ENCODE assay signal across 1 cellular context in the genomic region with DNA sequence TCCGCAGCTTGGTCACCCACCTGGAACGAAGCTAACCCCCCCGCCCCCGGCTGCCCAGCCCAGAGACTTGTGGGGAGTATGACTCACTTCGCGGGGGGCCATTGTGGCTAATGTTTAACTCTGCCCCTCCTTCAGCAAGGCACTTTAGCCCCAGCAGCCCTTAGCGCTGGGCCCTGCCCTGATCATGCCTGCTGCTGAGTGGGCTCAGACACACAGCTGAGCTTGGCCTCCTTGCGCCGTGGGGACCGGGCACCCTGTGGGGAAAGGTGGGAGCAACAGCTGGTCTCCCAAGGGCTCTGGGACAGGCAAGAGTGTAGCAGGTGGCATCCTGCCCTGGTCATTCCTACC.
A peak's percentile ranks its signal among the peaks of the same experiment; 100 is the strongest.
TF ChIP-seq lines count a peak whose summit lies in the region.

No MANE protein-coding gene starts in this region.

TF ChIP-seq in HepG2, 621 proteins besides CTCF, POLR2A, EP300 and RAD21 (continued from another document and continues in another):
- TF ChIP-seq, protein P1, sequence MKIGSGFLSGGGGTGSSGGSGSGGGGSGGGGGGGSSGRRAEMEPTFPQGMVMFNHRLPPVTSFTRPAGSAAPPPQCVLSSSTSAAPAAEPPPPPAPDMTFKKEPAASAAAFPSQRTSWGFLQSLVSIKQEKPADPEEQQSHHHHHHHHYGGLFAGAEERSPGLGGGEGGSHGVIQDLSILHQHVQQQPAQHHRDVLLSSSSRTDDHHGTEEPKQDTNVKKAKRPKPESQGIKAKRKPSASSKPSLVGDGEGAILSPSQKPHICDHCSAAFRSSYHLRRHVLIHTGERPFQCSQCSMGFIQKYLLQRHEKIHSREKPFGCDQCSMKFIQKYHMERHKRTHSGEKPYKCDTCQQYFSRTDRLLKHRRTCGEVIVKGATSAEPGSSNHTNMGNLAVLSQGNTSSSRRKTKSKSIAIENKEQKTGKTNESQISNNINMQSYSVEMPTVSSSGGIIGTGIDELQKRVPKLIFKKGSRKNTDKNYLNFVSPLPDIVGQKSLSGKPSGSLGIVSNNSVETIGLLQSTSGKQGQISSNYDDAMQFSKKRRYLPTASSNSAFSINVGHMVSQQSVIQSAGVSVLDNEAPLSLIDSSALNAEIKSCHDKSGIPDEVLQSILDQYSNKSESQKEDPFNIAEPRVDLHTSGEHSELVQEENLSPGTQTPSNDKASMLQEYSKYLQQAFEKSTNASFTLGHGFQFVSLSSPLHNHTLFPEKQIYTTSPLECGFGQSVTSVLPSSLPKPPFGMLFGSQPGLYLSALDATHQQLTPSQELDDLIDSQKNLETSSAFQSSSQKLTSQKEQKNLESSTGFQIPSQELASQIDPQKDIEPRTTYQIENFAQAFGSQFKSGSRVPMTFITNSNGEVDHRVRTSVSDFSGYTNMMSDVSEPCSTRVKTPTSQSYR (CRISPR knock-in tag; IDR thresholded peaks at IDR 0.05; ENCODE audit: borderline replicate concordance) = no peak
- TF ChIP-seq ZFY (CRISPR knock-in tag; IDR thresholded peaks at IDR 0.05) (peak; percentile 67; the same call in 1 of the 2 replicates), TBL1XR1 (IDR thresholded peaks at IDR 0.05; ENCODE audit: borderline replicate concordance, low read length, partially characterized antibody) (no peak), ZFP1 (CRISPR knock-in tag; IDR thresholded peaks at IDR 0.05) (no peak), ZIK1 (CRISPR knock-in tag; IDR thresholded peaks at IDR 0.05; ENCODE audit: borderline replicate concordance, low read depth) (no peak), SAFB2 (CRISPR knock-in tag; IDR thresholded peaks at IDR 0.05; ENCODE audit: borderline replicate concordance, low read depth) (peak; percentile 42; the same call in 1 of the 2 replicates), HDAC1 (CRISPR knock-in tag; IDR thresholded peaks at IDR 0.05) (peak; percentile 50), ZFX (CRISPR knock-in tag; IDR thresholded peaks at IDR 0.05; ENCODE audit: low read depth) (peak; percentile 82), ZNF7 (CRISPR knock-in tag; IDR thresholded peaks at IDR 0.05) (no peak), ZNF749 (CRISPR knock-in tag; IDR thresholded peaks at IDR 0.05; ENCODE audit: borderline replicate concordance) (peak; percentile 23; the same call in 1 of the 2 replicates), KLF6 (CRISPR knock-in tag; IDR thresholded peaks at IDR 0.05) (no peak), IRF2 (CRISPR knock-in tag; IDR thresholded peaks at IDR 0.05) (no peak), MBD4 (IDR thresholded peaks at IDR 0.05; ENCODE audit: borderline replicate concordance, low read length) (no peak), NKX3-1 (CRISPR knock-in tag; IDR thresholded peaks at IDR 0.05) (no peak), RBM22 (optimal IDR thresholded peaks at IDR 0.05; ENCODE audit: low read length) (no peak), TAF1 (CRISPR knock-in tag; IDR thresholded peaks at IDR 0.05) (peak; percentile 51; the same call in 1 of the 2 replicates), STAG1 (CRISPR knock-in tag; IDR thresholded peaks at IDR 0.05) (no peak), ZNF768 (CRISPR knock-in tag; IDR thresholded peaks at IDR 0.05) (peak; percentile 45), SPEN (CRISPR knock-in tag; IDR thresholded peaks at IDR 0.05; ENCODE audit: low read depth) (peak; percentile 62; the same call in 1 of the 2 replicates), IKZF1 (IDR thresholded peaks at IDR 0.05) (no peak), ZNF143 (CRISPR knock-in tag; IDR thresholded peaks at IDR 0.05) (peak; percentile 82), SNAI1 (CRISPR knock-in tag; IDR thresholded peaks at IDR 0.05; ENCODE audit: borderline replicate concordance) (no peak), ZNF382 (CRISPR knock-in tag; IDR thresholded peaks at IDR 0.05; ENCODE audit: borderline replicate concordance) (no peak), RBM39 (IDR thresholded peaks at IDR 0.05; ENCODE audit: low read depth, low read length, poor library complexity, severe bottlenecking) (no peak), MTA1 (CRISPR knock-in tag; IDR thresholded peaks at IDR 0.05; ENCODE audit: borderline replicate concordance) (peak; percentile 51; the same call in 1 of the 2 replicates), ZNF616 (CRISPR knock-in tag; IDR thresholded peaks at IDR 0.05; ENCODE audit: low read depth) (no peak), CEBPG (CRISPR knock-in tag; IDR thresholded peaks at IDR 0.05) (peak; percentile 11; the same call in 1 of the 2 replicates), ZNF891 (CRISPR knock-in tag; IDR thresholded peaks at IDR 0.05) (no peak), EHMT2 (IDR thresholded peaks at IDR 0.05; ENCODE audit: borderline replicate concordance, low read depth, low read length) (no peak), ZSCAN31 (CRISPR knock-in tag; IDR thresholded peaks at IDR 0.05; ENCODE audit: low read depth) (no peak), TRIM24 (CRISPR knock-in tag; IDR thresholded peaks at IDR 0.05) (no peak), ARHGAP35 (CRISPR knock-in tag; IDR thresholded peaks at IDR 0.05; ENCODE audit: borderline replicate concordance) (0 out of 2 replicates have a peak, but pooled peaks have one; percentile 19), CENPX (CRISPR knock-in tag; IDR thresholded peaks at IDR 0.05) (no peak), ZNF775 (CRISPR knock-in tag; IDR thresholded peaks at IDR 0.05; ENCODE audit: borderline replicate concordance) (no peak)
- TF ChIP-seq, protein P2, sequence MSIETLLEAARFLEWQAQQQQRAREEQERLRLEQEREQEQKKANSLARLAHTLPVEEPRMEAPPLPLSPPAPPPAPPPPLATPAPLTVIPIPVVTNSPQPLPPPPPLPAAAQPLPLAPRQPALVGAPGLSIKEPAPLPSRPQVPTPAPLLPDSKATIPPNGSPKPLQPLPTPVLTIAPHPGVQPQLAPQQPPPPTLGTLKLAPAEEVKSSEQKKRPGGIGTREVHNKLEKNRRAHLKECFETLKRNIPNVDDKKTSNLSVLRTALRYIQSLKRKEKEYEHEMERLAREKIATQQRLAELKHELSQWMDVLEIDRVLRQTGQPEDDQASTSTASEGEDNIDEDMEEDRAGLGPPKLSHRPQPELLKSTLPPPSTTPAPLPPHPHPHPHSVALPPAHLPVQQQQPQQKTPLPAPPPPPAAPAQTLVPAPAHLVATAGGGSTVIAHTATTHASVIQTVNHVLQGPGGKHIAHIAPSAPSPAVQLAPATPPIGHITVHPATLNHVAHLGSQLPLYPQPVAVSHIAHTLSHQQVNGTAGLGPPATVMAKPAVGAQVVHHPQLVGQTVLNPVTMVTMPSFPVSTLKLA (IDR thresholded peaks at IDR 0.05) = no peak
- TF ChIP-seq, protein P3, sequence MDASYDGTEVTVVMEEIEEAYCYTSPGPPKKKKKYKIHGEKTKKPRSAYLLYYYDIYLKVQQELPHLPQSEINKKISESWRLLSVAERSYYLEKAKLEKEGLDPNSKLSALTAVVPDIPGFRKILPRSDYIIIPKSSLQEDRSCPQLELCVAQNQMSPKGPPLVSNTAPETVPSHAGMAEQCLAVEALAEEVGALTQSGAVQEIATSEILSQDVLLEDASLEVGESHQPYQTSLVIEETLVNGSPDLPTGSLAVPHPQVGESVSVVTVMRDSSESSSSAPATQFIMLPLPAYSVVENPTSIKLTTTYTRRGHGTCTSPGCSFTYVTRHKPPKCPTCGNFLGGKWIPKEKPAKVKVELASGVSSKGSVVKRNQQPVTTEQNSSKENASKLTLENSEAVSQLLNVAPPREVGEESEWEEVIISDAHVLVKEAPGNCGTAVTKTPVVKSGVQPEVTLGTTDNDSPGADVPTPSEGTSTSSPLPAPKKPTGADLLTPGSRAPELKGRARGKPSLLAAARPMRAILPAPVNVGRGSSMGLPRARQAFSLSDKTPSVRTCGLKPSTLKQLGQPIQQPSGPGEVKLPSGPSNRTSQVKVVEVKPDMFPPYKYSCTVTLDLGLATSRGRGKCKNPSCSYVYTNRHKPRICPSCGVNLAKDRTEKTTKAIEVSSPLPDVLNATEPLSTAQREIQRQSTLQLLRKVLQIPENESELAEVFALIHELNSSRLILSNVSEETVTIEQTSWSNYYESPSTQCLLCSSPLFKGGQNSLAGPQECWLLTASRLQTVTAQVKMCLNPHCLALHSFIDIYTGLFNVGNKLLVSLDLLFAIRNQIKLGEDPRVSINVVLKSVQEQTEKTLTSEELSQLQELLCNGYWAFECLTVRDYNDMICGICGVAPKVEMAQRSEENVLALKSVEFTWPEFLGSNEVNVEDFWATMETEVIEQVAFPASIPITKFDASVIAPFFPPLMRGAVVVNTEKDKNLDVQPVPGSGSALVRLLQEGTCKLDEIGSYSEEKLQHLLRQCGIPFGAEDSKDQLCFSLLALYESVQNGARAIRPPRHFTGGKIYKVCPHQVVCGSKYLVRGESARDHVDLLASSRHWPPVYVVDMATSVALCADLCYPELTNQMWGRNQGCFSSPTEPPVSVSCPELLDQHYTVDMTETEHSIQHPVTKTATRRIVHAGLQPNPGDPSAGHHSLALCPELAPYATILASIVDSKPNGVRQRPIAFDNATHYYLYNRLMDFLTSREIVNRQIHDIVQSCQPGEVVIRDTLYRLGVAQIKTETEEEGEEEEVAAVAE (CRISPR knock-in tag; IDR thresholded peaks at IDR 0.05; ENCODE audit: borderline replicate concordance) = 0 out of 2 replicates have a peak, but pooled peaks have one; percentile 31
- TF ChIP-seq, protein P4, sequence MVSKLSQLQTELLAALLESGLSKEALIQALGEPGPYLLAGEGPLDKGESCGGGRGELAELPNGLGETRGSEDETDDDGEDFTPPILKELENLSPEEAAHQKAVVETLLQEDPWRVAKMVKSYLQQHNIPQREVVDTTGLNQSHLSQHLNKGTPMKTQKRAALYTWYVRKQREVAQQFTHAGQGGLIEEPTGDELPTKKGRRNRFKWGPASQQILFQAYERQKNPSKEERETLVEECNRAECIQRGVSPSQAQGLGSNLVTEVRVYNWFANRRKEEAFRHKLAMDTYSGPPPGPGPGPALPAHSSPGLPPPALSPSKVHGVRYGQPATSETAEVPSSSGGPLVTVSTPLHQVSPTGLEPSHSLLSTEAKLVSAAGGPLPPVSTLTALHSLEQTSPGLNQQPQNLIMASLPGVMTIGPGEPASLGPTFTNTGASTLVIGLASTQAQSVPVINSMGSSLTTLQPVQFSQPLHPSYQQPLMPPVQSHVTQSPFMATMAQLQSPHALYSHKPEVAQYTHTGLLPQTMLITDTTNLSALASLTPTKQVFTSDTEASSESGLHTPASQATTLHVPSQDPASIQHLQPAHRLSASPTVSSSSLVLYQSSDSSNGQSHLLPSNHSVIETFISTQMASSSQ (IDR thresholded peaks at IDR 0.05; ENCODE audit: low read depth) = peak; percentile 98
- TF ChIP-seq, protein P4 (CRISPR knock-in tag; IDR thresholded peaks at IDR 0.05; ENCODE audit: borderline replicate concordance) = peak; percentile 99
- TF ChIP-seq, protein P5, sequence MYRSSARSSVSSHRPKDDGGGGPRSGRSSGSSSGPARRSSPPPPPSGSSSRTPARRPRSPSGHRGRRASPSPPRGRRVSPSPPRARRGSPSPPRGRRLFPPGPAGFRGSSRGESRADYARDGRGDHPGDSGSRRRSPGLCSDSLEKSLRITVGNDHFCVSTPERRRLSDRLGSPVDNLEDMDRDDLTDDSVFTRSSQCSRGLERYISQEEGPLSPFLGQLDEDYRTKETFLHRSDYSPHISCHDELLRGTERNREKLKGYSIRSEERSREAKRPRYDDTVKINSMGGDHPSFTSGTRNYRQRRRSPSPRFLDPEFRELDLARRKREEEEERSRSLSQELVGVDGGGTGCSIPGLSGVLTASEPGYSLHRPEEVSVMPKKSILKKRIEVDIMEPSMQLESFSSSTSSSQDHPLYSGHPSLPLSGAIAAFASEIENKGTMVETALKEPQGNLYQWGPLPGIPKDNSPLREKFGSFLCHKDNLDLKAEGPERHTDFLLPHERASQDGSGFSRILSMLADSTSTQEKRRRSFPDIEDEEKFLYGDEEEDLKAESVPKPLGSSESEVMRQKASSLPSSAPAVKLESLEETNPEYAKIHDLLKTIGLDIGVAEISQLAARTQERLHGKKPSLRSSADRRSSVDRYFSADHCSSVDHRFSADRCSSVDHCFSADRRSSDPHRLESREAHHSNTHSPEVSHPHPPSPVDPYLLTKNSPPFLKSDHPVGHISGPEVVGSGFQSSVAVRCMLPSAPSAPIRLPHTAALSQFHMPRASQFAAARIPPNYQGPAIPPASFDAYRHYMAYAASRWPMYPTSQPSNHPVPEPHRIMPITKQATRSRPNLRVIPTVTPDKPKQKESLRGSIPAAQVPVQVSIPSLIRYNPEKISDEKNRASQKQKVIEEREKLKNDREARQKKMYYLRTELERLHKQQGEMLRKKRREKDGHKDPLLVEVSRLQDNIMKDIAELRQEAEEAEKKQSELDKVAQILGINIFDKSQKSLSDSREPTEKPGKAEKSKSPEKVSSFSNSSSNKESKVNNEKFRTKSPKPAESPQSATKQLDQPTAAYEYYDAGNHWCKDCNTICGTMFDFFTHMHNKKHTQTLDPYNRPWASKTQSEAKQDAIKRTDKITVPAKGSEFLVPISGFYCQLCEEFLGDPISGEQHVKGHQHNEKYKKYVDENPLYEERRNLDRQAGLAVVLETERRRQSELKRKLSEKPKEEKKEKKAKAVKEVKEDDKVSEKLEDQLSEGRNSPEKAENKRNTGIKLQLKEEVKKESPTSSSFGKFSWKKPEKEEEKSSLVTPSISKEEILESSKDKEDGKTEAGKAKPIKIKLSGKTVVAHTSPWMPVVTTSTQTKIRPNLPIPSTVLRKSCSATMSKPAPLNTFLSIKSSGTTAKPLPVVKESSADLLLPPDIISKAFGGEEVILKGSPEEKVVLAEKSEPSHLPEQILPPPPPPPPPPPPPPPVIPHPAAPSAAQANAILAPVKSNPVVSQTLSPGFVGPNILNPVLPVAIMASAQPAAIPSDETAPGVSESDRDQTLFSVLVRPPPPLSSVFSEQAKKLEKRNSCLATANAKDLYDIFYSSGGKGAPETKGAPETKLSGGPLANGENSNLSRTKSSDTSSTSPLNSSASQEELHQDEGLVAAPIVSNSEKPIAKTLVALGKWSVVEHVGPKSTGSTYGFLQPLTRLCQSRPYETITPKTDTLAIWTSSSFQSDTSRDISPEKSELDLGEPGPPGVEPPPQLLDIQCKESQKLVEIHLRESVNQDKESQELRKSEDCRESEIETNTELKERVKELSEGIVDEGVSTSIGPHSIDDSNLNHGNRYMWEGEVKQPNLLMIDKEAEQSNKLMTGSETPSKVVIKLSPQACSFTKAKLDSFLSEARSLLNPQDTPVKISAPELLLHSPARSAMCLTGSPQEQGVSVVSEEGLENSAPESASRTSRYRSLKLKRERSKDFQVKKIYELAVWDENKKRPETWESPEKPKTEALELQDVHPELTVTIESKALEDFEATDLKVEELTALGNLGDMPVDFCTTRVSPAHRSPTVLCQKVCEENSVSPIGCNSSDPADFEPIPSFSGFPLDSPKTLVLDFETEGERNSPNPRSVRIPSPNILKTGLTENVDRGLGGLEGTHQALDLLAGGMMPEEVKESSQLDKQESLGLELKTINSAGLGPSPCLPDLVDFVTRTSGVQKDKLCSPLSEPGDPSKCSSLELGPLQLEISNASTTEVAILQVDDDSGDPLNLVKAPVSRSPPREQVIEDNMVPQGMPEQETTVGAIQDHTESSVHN (CRISPR knock-in tag; IDR thresholded peaks at IDR 0.05) = no peak
- TF ChIP-seq, protein P6, sequence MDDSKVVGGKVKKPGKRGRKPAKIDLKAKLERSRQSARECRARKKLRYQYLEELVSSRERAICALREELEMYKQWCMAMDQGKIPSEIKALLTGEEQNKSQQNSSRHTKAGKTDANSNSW (CRISPR knock-in tag; IDR thresholded peaks at IDR 0.05; ENCODE audit: borderline replicate concordance) = no peak
